ENCODE assay signal across 7 cellular contexts in genomic region chr6:122789862-122790739, GRCh38. TPM values are rescaled to one million over a fixed set of nuclear protein-coding genes. Genes with fewer than 3 reads are reported as not detected.
DNase-seq lines count a peak whose midpoint lies in the region; ATAC-seq and TF ChIP-seq lines count a peak whose summit lies in the region.

No MANE protein-coding gene starts in this region.

- H3K9me3 ChIP-seq in HUES6 (ENCODE audit: control insufficient read depth, insufficient read depth, low read depth, low read length) (no peaks in the 10 kb centered on the region), endocrine pancreas (ENCODE audit: control insufficient read depth, low read length) (no peaks in the 10 kb centered on the region), mononuclear cell (ENCODE audit: low read depth, low read length) (no peaks in the 10 kb centered on the region)

- peak; percentile 34 for ATAC-seq in GM21576 (IDR thresholded peaks at IDR 0.05; ENCODE audit: unreplicated experiment)
- peak; percentile 65 for ATAC-seq in SK-N-SH treated with all-trans-retinoic acid at 6 μM for 48 hours

- H3K27ac ChIP-seq in HUES6 (ENCODE audit: low read depth, low read length): peak overlapping the region; percentile 21; the same call in 1 of the 2 replicates

- peak overlapping the region; percentile 78 for H3K27ac Mint-ChIP-seq in type B pancreatic cell

- TF ChIP-seq CTCF in GM12875 (IDR thresholded peaks at IDR 0.05; ENCODE audit: borderline replicate concordance, insufficient read depth, low read depth, low read length) (no peak), type B pancreatic cell (conservative IDR thresholded peaks at IDR 0.05) (peak; percentile 44)

- H3K27me3 Mint-ChIP-seq in type B pancreatic cell: no peaks in the 10 kb centered on the region

- H3K4me1 Mint-ChIP-seq in type B pancreatic cell (ENCODE audit: unreplicated experiment): peaks cover 36% of the 10 kb centered on the region

- H3K4me3 Mint-ChIP-seq in type B pancreatic cell: peak overlapping the region; percentile 87

- H3K9ac ChIP-seq in HUES6 (ENCODE audit: low read length) (peak overlapping the region; percentile 65), endocrine pancreas (ENCODE audit: control insufficient read depth, insufficient read depth, low read length) (peak overlapping the region; percentile 96)

- no peaks in the 10 kb centered on the region for H3K36me3 Mint-ChIP-seq in type B pancreatic cell

- H3K4me3 ChIP-seq in GM12875 (ENCODE audit: low read depth, low read length): peak overlapping the region; percentile 41
- peak overlapping the region; percentile 90 for H3K4me3 ChIP-seq in HUES6 (ENCODE audit: low read depth, low read length)
- peak overlapping the region; percentile 71 for H3K4me3 ChIP-seq in endocrine pancreas (ENCODE audit: control insufficient read depth, insufficient read depth, low read length)
- peak overlapping the region; percentile 54 for H3K4me3 ChIP-seq in mononuclear cell (ENCODE audit: low read length)

- H3K36me3 ChIP-seq in HUES6 (ENCODE audit: control insufficient read depth, insufficient read depth, low read length) (no peaks in the 10 kb centered on the region), endocrine pancreas (ENCODE audit: control insufficient read depth, insufficient read depth, low read length) (no peaks in the 10 kb centered on the region)

- no peak for DNase-seq in type B pancreatic cell (ENCODE audit: extremely low spot score, unreplicated experiment)

- H3K4me1 ChIP-seq in HUES6 (ENCODE audit: control insufficient read depth, insufficient read depth, low read length): peaks cover 31% of the 10 kb centered on the region
- no peaks in the 10 kb centered on the region for H3K4me1 ChIP-seq in endocrine pancreas (ENCODE audit: control insufficient read depth, insufficient read depth, low read length)
- H3K4me1 ChIP-seq in mononuclear cell (ENCODE audit: insufficient read depth, low read length): peaks cover 31% of the 10 kb centered on the region

- peaks cover 28% of the 10 kb centered on the region for H3K27me3 ChIP-seq in HUES6 (ENCODE audit: control insufficient read depth, insufficient read depth, low read length)
- H3K27me3 ChIP-seq in endocrine pancreas (ENCODE audit: control insufficient read depth, insufficient read depth, low read length): no peaks in the 10 kb centered on the region
- peaks cover 56% of the 10 kb centered on the region for H3K27me3 ChIP-seq in mononuclear cell (ENCODE audit: insufficient read depth, low read length)

- no peaks in the 10 kb centered on the region for H3K9me3 Mint-ChIP-seq in type B pancreatic cell

TF ChIP-seq in SK-N-SH treated with all-trans-retinoic acid at 6 μM for 48 hours, 23 proteins besides CTCF, POLR2A, EP300 and RAD21:
- TF ChIP-seq ZNF8 (CRISPR knock-in tag; IDR thresholded peaks at IDR 0.05): no peak
- TF ChIP-seq RARB (CRISPR knock-in tag; IDR thresholded peaks at IDR 0.05): no peak
- no peak for TF ChIP-seq PPARA (CRISPR knock-in tag; IDR thresholded peaks at IDR 0.05; ENCODE audit: borderline replicate concordance)
- no peak for TF ChIP-seq ESRRG (CRISPR knock-in tag; IDR thresholded peaks at IDR 0.05)
- TF ChIP-seq ZNF565 (CRISPR knock-in tag; conservative IDR thresholded peaks at IDR 0.05; ENCODE audit: low read depth): no peak
- TF ChIP-seq, protein P1, sequence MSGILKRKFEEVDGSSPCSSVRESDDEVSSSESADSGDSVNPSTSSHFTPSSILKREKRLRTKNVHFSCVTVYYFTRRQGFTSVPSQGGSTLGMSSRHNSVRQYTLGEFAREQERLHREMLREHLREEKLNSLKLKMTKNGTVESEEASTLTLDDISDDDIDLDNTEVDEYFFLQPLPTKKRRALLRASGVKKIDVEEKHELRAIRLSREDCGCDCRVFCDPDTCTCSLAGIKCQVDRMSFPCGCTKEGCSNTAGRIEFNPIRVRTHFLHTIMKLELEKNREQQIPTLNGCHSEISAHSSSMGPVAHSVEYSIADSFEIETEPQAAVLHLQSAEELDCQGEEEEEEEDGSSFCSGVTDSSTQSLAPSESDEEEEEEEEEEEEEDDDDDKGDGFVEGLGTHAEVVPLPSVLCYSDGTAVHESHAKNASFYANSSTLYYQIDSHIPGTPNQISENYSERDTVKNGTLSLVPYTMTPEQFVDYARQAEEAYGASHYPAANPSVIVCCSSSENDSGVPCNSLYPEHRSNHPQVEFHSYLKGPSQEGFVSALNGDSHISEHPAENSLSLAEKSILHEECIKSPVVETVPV (CRISPR knock-in tag; IDR thresholded peaks at IDR 0.05): no peak
- TF ChIP-seq ZFP30 (CRISPR knock-in tag; IDR thresholded peaks at IDR 0.05): no peak

RNA-seq across cellular contexts. Expression of gene SMPDL3A, which starts 1.0 kb away (rescaled TPM):
- total RNA-seq in mononuclear cell (10.7 TPM), type B pancreatic cell (ENCODE audit: low replicate concordance) (9.4 and 18.0 TPM in 2 replicates)

RNA-seq across cellular contexts. Expression of gene FABP7, which starts 10.6 kb away (rescaled TPM):
- total RNA-seq in mononuclear cell (not detected), type B pancreatic cell (ENCODE audit: low replicate concordance) (1.2 and 7.6 TPM in 2 replicates)
